22 cellular contexts compared by ENCODE assay signal in genomic region chr10:78533093-78533492, GRCh38.
"Had no signal": no experiment of that assay in that cellular context is flagged by ENCODE, and none has a peak within 500 bp of the region (broad histone marks: within the 10 kb centered on the region; RNA-seq: fewer than 3 reads in every experiment).

No MANE protein-coding gene starts in this region.

- H3K9me3 ChIP-seq: ascending aorta, esophagus squamous epithelium, heart left ventricle, SK-N-SH, spleen, thoracic aorta had no signal

- DNase-seq: activated CD4-positive, alpha-beta T cell treated with anti-CD3 and anti-CD28 coated beads for 36 hours; activated CD4-positive, alpha-beta T cell treated with anti-CD3 and anti-CD28 coated beads, Interleukin-2, amount 50 U/mL, for 48 hours; activated effector memory CD4-positive, alpha-beta T cell treated with Interleukin-2 at 50 U/mL for 16 hours; activated naive CD4-positive, alpha-beta T cell treated with anti-CD3 and anti-CD28 coated beads, Interleukin-2, amount 50 U/mL, for 16 hours; activated T-cell treated with anti-CD3 and anti-CD28 coated beads, Interleukin-2, amount 50 U/mL, for 48 hours; brain microvascular endothelial cell; central memory CD4-positive, alpha-beta T cell; dorsolateral prefrontal cortex; esophagus squamous epithelium; heart left ventricle; left cardiac atrium; naive thymus-derived CD4-positive, alpha-beta T cell; retina; SK-N-SH; spleen; stimulated activated CD4-positive, alpha-beta T cell treated with anti-CD3 and anti-CD28 coated beads, Interleukin-4, amount 100 ng/mL, for 24 hours; stimulated activated naive CD4-positive, alpha-beta T cell treated with Interleukin-2 at 50 U/mL for 16 hours had no signal

- H3K36me3 ChIP-seq: ascending aorta, brain microvascular endothelial cell, esophagus squamous epithelium, heart left ventricle, spleen, thoracic aorta had no signal

- H3K4me1 ChIP-seq: ascending aorta, esophagus squamous epithelium, heart left ventricle had no signal

- ATAC-seq: activated CD4-positive, alpha-beta T cell treated with anti-CD3 and anti-CD28 coated beads for 36 hours; WTC11 had no signal

- H3K9me3 Mint-ChIP-seq: naive thymus-derived CD4-positive, alpha-beta T cell; neural crest cell had no signal

- H3K4me3 Mint-ChIP-seq: activated CD4-positive, alpha-beta T cell treated with anti-CD3 and anti-CD28 coated beads for 36 hours; neural crest cell; WTC11 had no signal

- H3K27ac ChIP-seq: ascending aorta, brain microvascular endothelial cell, dorsolateral prefrontal cortex, esophagus squamous epithelium, thoracic aorta had no signal

- H3K36me3 Mint-ChIP-seq: naive thymus-derived CD4-positive, alpha-beta T cell had no signal

- H3K27me3 ChIP-seq: ascending aorta, dorsolateral prefrontal cortex, esophagus squamous epithelium, heart left ventricle, spleen had no signal

- H3K27ac Mint-ChIP-seq: activated CD4-positive, alpha-beta T cell treated with anti-CD3 and anti-CD28 coated beads for 36 hours; WTC11 had no signal

- H3K4me3 ChIP-seq: ascending aorta, dorsolateral prefrontal cortex, esophagus squamous epithelium, heart left ventricle, lung, spleen, thoracic aorta had no signal

- H3K4me1 Mint-ChIP-seq: activated CD4-positive, alpha-beta T cell treated with anti-CD3 and anti-CD28 coated beads for 36 hours had no signal

- H3K9ac ChIP-seq: SK-N-SH had no signal
